In genomic region chr12:967641-968040, GRCh38 we compare ENCODE assay signal across 15 cellular contexts. TPM values are rescaled to one million over a fixed set of nuclear protein-coding genes. Genes with fewer than 3 reads are reported as not detected.
DNase-seq lines count a peak whose midpoint lies in the region; ATAC-seq and TF ChIP-seq lines count a peak whose summit lies in the region.
"Had no signal": no experiment of that assay in that cellular context is flagged by ENCODE, and none has a peak within 500 bp of the region (broad histone marks: within the 10 kb centered on the region; RNA-seq: fewer than 3 reads in every experiment).

No MANE protein-coding gene starts in this region.

- H3K36me3 ChIP-seq in endodermal cell (ENCODE audit: control insufficient read depth, insufficient read depth, low read length) = no peaks in the 10 kb centered on the region
- H3K36me3 ChIP-seq in neuronal stem cell (replicated peaks in 1 of 2; ENCODE audit: control insufficient read depth in 2 of 2, insufficient read depth in 2 of 2, low read length in 2 of 2) = no peaks in the 10 kb centered on the region
- H3K36me3 ChIP-seq: HAP-1 had no signal

- no peak for DNase-seq in endodermal cell
- DNase-seq in neuronal stem cell (ENCODE audit: low spot score) = no peak
- DNase-seq in NCI-H1092 (lab: John Stamatoyannopoulos, UW) = no peak
- DNase-seq in activated T-cell treated with anti-CD3 and anti-CD28 coated beads, Interleukin-2, amount 50 U/mL, for 72 hours = no peak
- DNase-seq in LoVo (ENCODE audit: low spot score) = no peak
- DNase-seq: Caco-2; CD4-positive, CD25-positive, alpha-beta regulatory T cell; CD8-positive, alpha-beta T cell; DMS153; DND-41; GOT3; HFFc6 had no signal

- H3K79me1 ChIP-seq in neuronal stem cell (ENCODE audit: low read depth, low read length) = no peaks in the 10 kb centered on the region

- no peak overlapping the region for H3K4me2 ChIP-seq in neuronal stem cell (ENCODE audit: insufficient read depth, low read length, poor library complexity, severe bottlenecking)

- peak overlapping the region; percentile 3 for H3K27ac Mint-ChIP-seq in endodermal cell
- peak overlapping the region in 2 of 3 experiments; percentile 9 to 49 for H3K27ac Mint-ChIP-seq in nephron
- H3K27ac Mint-ChIP-seq in activated T-cell treated with anti-CD3 and anti-CD28 coated beads, Interleukin-2, amount 50 U/mL, for 72 hours = no peak overlapping the region
- H3K27ac Mint-ChIP-seq: CD4-positive, CD25-positive, alpha-beta regulatory T cell; CD8-positive, alpha-beta T cell; HFFc6 had no signal

- no peaks in the 10 kb centered on the region for H3K9me3 Mint-ChIP-seq in endodermal cell
- no peaks in the 10 kb centered on the region for H3K9me3 Mint-ChIP-seq in nephron
- H3K9me3 Mint-ChIP-seq in activated T-cell treated with anti-CD3 and anti-CD28 coated beads, Interleukin-2, amount 50 U/mL, for 72 hours = no peaks in the 10 kb centered on the region
- H3K9me3 Mint-ChIP-seq: CD4-positive, CD25-positive, alpha-beta regulatory T cell; CD8-positive, alpha-beta T cell; HFFc6 had no signal

- no peak overlapping the region for H3K27ac ChIP-seq in endodermal cell (ENCODE audit: low read depth, low read length)
- no peak overlapping the region for H3K27ac ChIP-seq in neuronal stem cell (replicated peaks; ENCODE audit: low read length)
- H3K27ac ChIP-seq: C4-2B had no signal

- H3K4me3 ChIP-seq in endodermal cell (ENCODE audit: low read length) (no peak overlapping the region), neuronal stem cell (ENCODE audit: low read length in 2 of 2) (no peak overlapping the region)
- H3K4me3 ChIP-seq: HAP-1 had no signal

- H2BK12ac ChIP-seq in neuronal stem cell (ENCODE audit: low read length) = no peak overlapping the region

- no peak overlapping the region for H2AK5ac ChIP-seq in neuronal stem cell (ENCODE audit: low read depth, low read length)

- H3K23ac ChIP-seq in neuronal stem cell (ENCODE audit: low read depth, low read length, poor library complexity) = no peak overlapping the region

- no peak overlapping the region for H2BK15ac ChIP-seq in neuronal stem cell (ENCODE audit: low read length)

- peak overlapping the region; percentile 80 for H2AFZ ChIP-seq in neuronal stem cell (ENCODE audit: low read length)

- H3K36me3 Mint-ChIP-seq in endodermal cell (ENCODE audit: low read depth) (no peaks in the 10 kb centered on the region), nephron (ENCODE audit: low read depth) (no peaks in the 10 kb centered on the region)
- no peaks in the 10 kb centered on the region for H3K36me3 Mint-ChIP-seq in activated T-cell treated with anti-CD3 and anti-CD28 coated beads, Interleukin-2, amount 50 U/mL, for 72 hours (ENCODE audit: insufficient read depth in 2 of 2)
- H3K36me3 Mint-ChIP-seq: CD4-positive, CD25-positive, alpha-beta regulatory T cell; CD8-positive, alpha-beta T cell had no signal

- H2BK120ac ChIP-seq in neuronal stem cell (ENCODE audit: low read depth, low read length) = no peak overlapping the region

- H3K4me3 Mint-ChIP-seq in endodermal cell = no peak overlapping the region
- no peak overlapping the region for H3K4me3 Mint-ChIP-seq in nephron
- no peak overlapping the region for H3K4me3 Mint-ChIP-seq in activated T-cell treated with anti-CD3 and anti-CD28 coated beads, Interleukin-2, amount 50 U/mL, for 72 hours
- H3K4me3 Mint-ChIP-seq: CD4-positive, CD25-positive, alpha-beta regulatory T cell; CD8-positive, alpha-beta T cell; HFFc6 had no signal

- H3K4ac ChIP-seq in neuronal stem cell (ENCODE audit: low read length) = no peak overlapping the region

- no peaks in the 10 kb centered on the region for H3K27me3 ChIP-seq in endodermal cell (ENCODE audit: control insufficient read depth, insufficient read depth, low read length, poor library complexity, severe bottlenecking)
- H3K27me3 ChIP-seq in neuronal stem cell (ENCODE audit: control insufficient read depth in 3 of 3, insufficient read depth in 3 of 3, low read depth in 1 of 3, low read length in 3 of 3) = no peaks in the 10 kb centered on the region

- H3K9me3 ChIP-seq in endodermal cell (ENCODE audit: control insufficient read depth, low read length) (no peaks in the 10 kb centered on the region), neuronal stem cell (replicated peaks in 1 of 2; ENCODE audit: control insufficient read depth in 2 of 2, insufficient read depth in 1 of 2, low read depth in 1 of 2, low read length in 2 of 2) (no peaks in the 10 kb centered on the region)
- H3K9me3 ChIP-seq: Caco-2, HAP-1 had no signal

- H3K14ac ChIP-seq in neuronal stem cell (ENCODE audit: low read length) = no peak overlapping the region

- H3K4me1 Mint-ChIP-seq in endodermal cell (peaks cover 21% of the 10 kb centered on the region), nephron (no peaks in the 10 kb centered on the region)
- no peaks in the 10 kb centered on the region for H3K4me1 Mint-ChIP-seq in activated T-cell treated with anti-CD3 and anti-CD28 coated beads, Interleukin-2, amount 50 U/mL, for 72 hours (ENCODE audit: low read depth)
- H3K4me1 Mint-ChIP-seq: CD4-positive, CD25-positive, alpha-beta regulatory T cell had no signal

- no peak overlapping the region for H4K91ac ChIP-seq in neuronal stem cell (ENCODE audit: low read depth, low read length, poor library complexity)

- H2BK5ac ChIP-seq in neuronal stem cell (ENCODE audit: low read length) = no peak overlapping the region

- no peak for ATAC-seq in activated T-cell treated with anti-CD3 and anti-CD28 coated beads, Interleukin-2, amount 50 U/mL, for 72 hours (replicated peaks in 1 of 2)
- ATAC-seq: CD8-positive, alpha-beta T cell had no signal

- WGBS in endodermal cell (ENCODE audit: insufficient coverage in 1 of 2, insufficient read length in 1 of 2), 2 experiments = 83 to 100% methylated on average over 5 to 9 of the region's 9 CpGs
- WGBS in neuronal stem cell (ENCODE audit: extremely low coverage in 2 of 2, insufficient read length in 2 of 2, insufficient replicate concordance in 1 of 2), 2 donors = no CpG with 5 or more reads among the region's 9 CpGs

- H3K4me1 ChIP-seq in endodermal cell (ENCODE audit: control insufficient read depth, insufficient read depth, low read length) (peaks cover 8% of the 10 kb centered on the region), neuronal stem cell (ENCODE audit: control insufficient read depth in 2 of 2, insufficient read depth in 1 of 2, low read depth in 1 of 2, low read length in 2 of 2) (peaks cover 2 to 10% of the 10 kb centered on the region in 2 donors)

- H3K18ac ChIP-seq in neuronal stem cell (ENCODE audit: low read length) = no peak overlapping the region

- no peak overlapping the region for H3K9ac ChIP-seq in endodermal cell (ENCODE audit: extremely low read depth, low read length, poor library complexity, severe bottlenecking)
- no peak overlapping the region for H3K9ac ChIP-seq in neuronal stem cell (ENCODE audit: low read depth, low read length, poor library complexity)

- no peak for TF ChIP-seq CTCF in endodermal cell (conservative IDR thresholded peaks at IDR 0.05)
- no peak for TF ChIP-seq CTCF in nephron (IDR thresholded peaks at IDR 0.05; ENCODE audit: unreplicated experiment in 3 of 3)

- H3K27me3 Mint-ChIP-seq in endodermal cell (ENCODE audit: insufficient read depth) = no peaks in the 10 kb centered on the region
- H3K27me3 Mint-ChIP-seq in nephron (ENCODE audit: low read depth) = no peaks in the 10 kb centered on the region
- no peaks in the 10 kb centered on the region for H3K27me3 Mint-ChIP-seq in activated T-cell treated with anti-CD3 and anti-CD28 coated beads, Interleukin-2, amount 50 U/mL, for 72 hours (ENCODE audit: low read depth)

- no peak overlapping the region for H4K8ac ChIP-seq in neuronal stem cell (ENCODE audit: low read depth, low read length)

RNA-seq across cellular contexts. Expression of gene RAD52, which starts 18.1 kb away (rescaled TPM):
- total RNA-seq in endodermal cell = 10 to 100 TPM; 24.3 to 35.1 TPM
- 31.6 TPM for polyA plus RNA-seq in endodermal cell (2013, experiment 1 of 2)
- polyA plus RNA-seq in endodermal cell (2013, experiment 2 of 2) = 20.3 TPM
- polyA plus RNA-seq in neuronal stem cell (2013, experiment 1 of 2) = 12.7 TPM
- 14.3 TPM for polyA plus RNA-seq in neuronal stem cell (2013, experiment 2 of 2)
- total RNA-seq in activated T-cell treated with anti-CD3 and anti-CD28 coated beads, Interleukin-2, amount 50 U/mL, for 72 hours = 10 to 100 TPM; 12.1 to 18.1 TPM

RNA-seq across cellular contexts. Expression of gene ERC1, which starts 23.4 kb away (rescaled TPM):
- 100 to 1,000 TPM in 1 of 2 donors, 10 to 100 TPM in 1; 60.6 to 159 TPM for total RNA-seq in endodermal cell
- 14.1 TPM for polyA plus RNA-seq in endodermal cell (2013, experiment 1 of 2)
- 14.7 TPM for polyA plus RNA-seq in endodermal cell (2013, experiment 2 of 2)
- polyA plus RNA-seq in neuronal stem cell (2013, experiment 1 of 2) = 5.3 TPM
- polyA plus RNA-seq in neuronal stem cell (2013, experiment 2 of 2) = 5.2 TPM
- 10 to 100 TPM; 27.5 to 28.9 TPM for total RNA-seq in activated T-cell treated with anti-CD3 and anti-CD28 coated beads, Interleukin-2, amount 50 U/mL, for 72 hours
